ENCODE assay signal across 9 cellular contexts in the genomic region with DNA sequence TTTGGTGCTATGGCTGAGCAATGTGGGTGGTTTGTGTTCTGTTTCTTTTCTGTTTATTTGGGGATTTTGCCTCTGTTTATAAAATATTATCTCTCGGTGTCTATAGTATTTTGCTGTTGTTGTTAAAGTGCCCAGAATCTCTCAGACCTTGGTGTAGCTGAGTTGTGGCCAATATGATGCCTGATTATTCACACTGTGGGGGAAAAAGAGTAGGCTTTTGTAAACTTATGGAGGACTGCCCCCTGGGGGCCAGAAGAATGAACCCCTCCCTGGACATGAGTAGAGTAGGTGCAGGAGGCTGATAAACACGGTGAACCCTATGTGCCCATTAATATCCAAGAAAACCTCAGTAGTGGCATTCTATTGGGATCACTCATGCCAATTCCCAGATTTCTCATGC. TPM values are rescaled to one million over a fixed set of nuclear protein-coding genes. Genes with fewer than 3 reads are reported as not detected.
DNase-seq lines count a peak whose midpoint lies in the region; ATAC-seq and TF ChIP-seq lines count a peak whose summit lies in the region.
"Had no signal": no experiment of that assay in that cellular context is flagged by ENCODE, and none has a peak within 500 bp of the region (broad histone marks: within the 10 kb centered on the region; RNA-seq: fewer than 3 reads in every experiment).

No MANE protein-coding gene starts in this region.

- peak; percentile 50 for DNase-seq in COLO668 (lab: John Stamatoyannopoulos, UW; ENCODE audit: unreplicated experiment)
- DNase-seq in NCI-H1930 (lab: John Stamatoyannopoulos, UW) = peak; percentile 20 to 46
- peak; percentile 25 to 79 (median 35) for DNase-seq in adrenal gland
- peak; percentile 63 for DNase-seq in iPS DF 6.9 (ENCODE audit: low read depth, low spot score)
- DNase-seq in suprapubic skin (ENCODE audit: low spot score in 2 of 2) = peak in 1 of 2 donors; percentile 74
- no peak for DNase-seq in CD8-positive, alpha-beta memory T cell

- H3K9me3 ChIP-seq in adrenal gland (replicated peaks in 1 of 3) (no peaks in the 10 kb centered on the region), iPS DF 6.9 (ENCODE audit: control insufficient read depth, insufficient read depth, low read length) (no peaks in the 10 kb centered on the region), suprapubic skin (no peaks in the 10 kb centered on the region)
- no peaks in the 10 kb centered on the region for H3K9me3 ChIP-seq in CD8-positive, alpha-beta memory T cell (ENCODE audit: low read length)

- TF ChIP-seq EP300 in suprapubic skin (IDR thresholded peaks at IDR 0.05) = no peak

- H3K36me3 Mint-ChIP-seq in CD8-positive, alpha-beta memory T cell = no peaks in the 10 kb centered on the region

- TF ChIP-seq POLR2A in adrenal gland (IDR thresholded peaks at IDR 0.05) (no peak), suprapubic skin (IDR thresholded peaks at IDR 0.05) (no peak)

- 23 to 34% (median 26%) methylated on average over 2 of the region's 2 CpGs for WGBS in adrenal gland, 4 donors
- no CpG with 5 or more reads among the region's 2 CpGs for WGBS in iPS DF 6.9 (ENCODE audit: insufficient coverage, insufficient read length)
- WGBS in suprapubic skin = 34% methylated on average over 2 of the region's 2 CpGs

- CTCF ChIA-PET in CD8-positive, alpha-beta memory T cell (lab: Charles Lee) = no interaction called here

- H3K27ac ChIP-seq in adrenal gland (no peak overlapping the region), iPS DF 6.9 (ENCODE audit: low read length) (no peak overlapping the region), suprapubic skin (no peak overlapping the region)
- no peak overlapping the region for H3K27ac ChIP-seq in CD8-positive, alpha-beta memory T cell (ENCODE audit: low read depth, low read length)

- H3K4me3 Mint-ChIP-seq in CD8-positive, alpha-beta memory T cell = no peak overlapping the region
- H3K4me3 Mint-ChIP-seq: dendritic cell treated with granulocyte-macrophage colony-stimulating factor and Interleukin-4, amounts not matched to agents 40 ng/mL and 50 ng/mL, for 4 days had no signal

- no peak overlapping the region for H3K4me3 ChIP-seq in adrenal gland
- H3K4me3 ChIP-seq in iPS DF 6.9 (ENCODE audit: low read length) = no peak overlapping the region
- no peak overlapping the region for H3K4me3 ChIP-seq in suprapubic skin
- H3K4me3 ChIP-seq in CD8-positive, alpha-beta memory T cell (ENCODE audit: low read length) = no peak overlapping the region

- H3K9me3 Mint-ChIP-seq in CD8-positive, alpha-beta memory T cell = no peaks in the 10 kb centered on the region
- H3K9me3 Mint-ChIP-seq: dendritic cell treated with granulocyte-macrophage colony-stimulating factor and Interleukin-4, amounts not matched to agents 40 ng/mL and 50 ng/mL, for 4 days had no signal

- H3K36me3 ChIP-seq in adrenal gland (replicated peaks in 1 of 2) (no peaks in the 10 kb centered on the region), iPS DF 6.9 (ENCODE audit: control insufficient read depth, insufficient read depth, low read length) (peaks cover 6% of the 10 kb centered on the region; the same call in 1 of the 2 replicates), suprapubic skin (no peaks in the 10 kb centered on the region)
- H3K36me3 ChIP-seq in CD8-positive, alpha-beta memory T cell (ENCODE audit: insufficient read depth, low read length) = no peaks in the 10 kb centered on the region

- H3K27me3 Mint-ChIP-seq in CD8-positive, alpha-beta memory T cell = peaks cover 2% of the 10 kb centered on the region in 2 donors

- ATAC-seq in GM21390 (IDR thresholded peaks at IDR 0.05; ENCODE audit: unreplicated experiment) (peak; percentile 61), GM18861 (IDR thresholded peaks at IDR 0.05; ENCODE audit: unreplicated experiment) (no peak)

- intact Hi-C loops in adrenal gland (cut with DNase I) = no loop called here

- H3K4me1 ChIP-seq in adrenal gland (replicated peaks in 1 of 2) = peaks cover 0 to 4% of the 10 kb centered on the region in 2 donors
- peaks cover 5% of the 10 kb centered on the region; the same call in 1 of the 2 replicates for H3K4me1 ChIP-seq in iPS DF 6.9 (ENCODE audit: control insufficient read depth, insufficient read depth, low read length)
- H3K4me1 ChIP-seq in suprapubic skin = peaks cover 21% of the 10 kb centered on the region
- H3K4me1 ChIP-seq in CD8-positive, alpha-beta memory T cell (ENCODE audit: insufficient read depth, low read length) = no peaks in the 10 kb centered on the region

- H3K27me3 ChIP-seq in adrenal gland = no peaks in the 10 kb centered on the region
- H3K27me3 ChIP-seq in iPS DF 6.9 (ENCODE audit: control insufficient read depth, insufficient read depth, low read length) = no peaks in the 10 kb centered on the region
- no peaks in the 10 kb centered on the region for H3K27me3 ChIP-seq in suprapubic skin
- H3K27me3 ChIP-seq in CD8-positive, alpha-beta memory T cell (ENCODE audit: insufficient read depth, low read length, poor library complexity, severe bottlenecking) = no peaks in the 10 kb centered on the region

- no peaks in the 10 kb centered on the region for H3K4me1 Mint-ChIP-seq in CD8-positive, alpha-beta memory T cell

- TF ChIP-seq CTCF in adrenal gland (IDR thresholded peaks at IDR 0.05) = peak in 5 of 6 experiments; percentile 18 to 56 (median 46)
- TF ChIP-seq CTCF in suprapubic skin (IDR thresholded peaks at IDR 0.05) = peak; percentile 34 to 45

- POLR2A ChIA-PET in CD8-positive, alpha-beta memory T cell (lab: Charles Lee) = no interaction called here

- H3K27ac Mint-ChIP-seq in CD8-positive, alpha-beta memory T cell = no peak overlapping the region
- H3K27ac Mint-ChIP-seq: dendritic cell treated with granulocyte-macrophage colony-stimulating factor and Interleukin-4, amounts not matched to agents 40 ng/mL and 50 ng/mL, for 4 days had no signal

RNA-seq across cellular contexts. Expression of a gene that starts 49.0 kb away (rescaled TPM):
- total RNA-seq in adrenal gland (10 to 100 TPM in 5 of 8 donors, 1 to 10 TPM in 3; 3.5 to 23.2 (median 11.5) TPM), suprapubic skin (10 to 100 TPM; 12.0 to 22.2 (median 16.6) TPM)
- polyA plus RNA-seq in adrenal gland = 10 to 100 TPM; 12.7 to 23.2 (median 13.6) TPM
- under 1 TPM; 0.13 to 0.35 TPM for total RNA-seq in CD8-positive, alpha-beta memory T cell
- polyA plus RNA-seq in CD8-positive, alpha-beta memory T cell = not detected

Comparison
In these comparisons a context has a peak if more than half of its experiments do, and no peak if none do; other contexts are left out.
1. DNase-seq: peak in COLO668 (single experiment), NCI-H1930 (2 of 2), adrenal gland (7 of 7) and iPS DF 6.9 (single experiment); none in CD8-positive, alpha-beta memory T cell (0 of 5).